Comparison of ENCODE assay signal across 1 cellular context in the genomic region with DNA sequence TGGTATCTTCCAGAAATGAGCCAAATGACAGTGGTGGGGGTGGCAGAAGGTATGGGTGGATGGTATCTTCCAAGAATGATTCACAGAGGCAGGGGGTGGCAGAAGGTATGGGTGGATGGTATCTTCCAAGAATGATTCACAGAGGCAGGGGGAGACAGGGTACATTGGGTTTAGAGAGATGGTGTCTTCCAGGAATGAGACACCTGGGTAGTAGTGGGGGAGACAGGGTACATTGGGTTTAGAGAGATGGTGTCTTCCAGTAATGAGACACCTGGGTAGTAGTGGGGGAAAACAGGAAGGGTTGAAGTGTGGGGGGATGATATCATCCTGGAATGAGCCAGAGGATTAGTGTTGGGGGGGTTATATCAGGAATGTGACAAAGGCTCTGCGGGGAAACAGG.
TF ChIP-seq lines count a peak whose summit lies in the region.

No MANE protein-coding gene starts in this region.

TF ChIP-seq in K562, 482 proteins besides CTCF, POLR2A, EP300 and RAD21:
- TF ChIP-seq, protein P1, sequence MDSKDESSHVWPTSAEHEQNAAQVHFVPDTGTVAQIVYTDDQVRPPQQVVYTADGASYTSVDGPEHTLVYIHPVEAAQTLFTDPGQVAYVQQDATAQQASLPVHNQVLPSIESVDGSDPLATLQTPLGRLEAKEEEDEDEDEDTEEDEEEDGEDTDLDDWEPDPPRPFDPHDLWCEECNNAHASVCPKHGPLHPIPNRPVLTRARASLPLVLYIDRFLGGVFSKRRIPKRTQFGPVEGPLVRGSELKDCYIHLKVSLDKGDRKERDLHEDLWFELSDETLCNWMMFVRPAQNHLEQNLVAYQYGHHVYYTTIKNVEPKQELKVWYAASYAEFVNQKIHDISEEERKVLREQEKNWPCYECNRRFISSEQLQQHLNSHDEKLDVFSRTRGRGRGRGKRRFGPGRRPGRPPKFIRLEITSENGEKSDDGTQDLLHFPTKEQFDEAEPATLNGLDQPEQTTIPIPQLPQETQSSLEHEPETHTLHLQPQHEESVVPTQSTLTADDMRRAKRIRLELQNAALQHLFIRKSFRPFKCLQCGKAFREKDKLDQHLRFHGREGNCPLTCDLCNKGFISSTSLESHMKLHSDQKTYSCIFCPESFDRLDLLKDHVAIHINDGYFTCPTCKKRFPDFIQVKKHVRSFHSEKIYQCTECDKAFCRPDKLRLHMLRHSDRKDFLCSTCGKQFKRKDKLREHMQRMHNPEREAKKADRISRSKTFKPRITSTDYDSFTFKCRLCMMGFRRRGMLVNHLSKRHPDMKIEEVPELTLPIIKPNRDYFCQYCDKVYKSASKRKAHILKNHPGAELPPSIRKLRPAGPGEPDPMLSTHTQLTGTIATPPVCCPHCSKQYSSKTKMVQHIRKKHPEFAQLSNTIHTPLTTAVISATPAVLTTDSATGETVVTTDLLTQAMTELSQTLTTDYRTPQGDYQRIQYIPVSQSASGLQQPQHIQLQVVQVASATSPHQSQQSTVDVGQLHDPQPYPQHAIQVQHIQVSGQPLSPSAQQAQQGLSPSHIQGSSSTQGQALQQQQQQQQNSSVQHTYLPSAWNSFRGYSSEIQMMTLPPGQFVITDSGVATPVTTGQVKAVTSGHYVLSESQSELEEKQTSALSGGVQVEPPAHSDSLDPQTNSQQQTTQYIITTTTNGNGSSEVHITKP (IDR thresholded peaks at IDR 0.05; ENCODE audit: partially characterized antibody) = peak; percentile 50
- no peak for TF ChIP-seq PHF20 (IDR thresholded peaks at IDR 0.05; ENCODE audit: partially characterized antibody)
